ENCODE assay signal across 8 cellular contexts in genomic region chr14:55581011-55581806, GRCh38. TPM values are rescaled to one million over a fixed set of nuclear protein-coding genes. Genes with fewer than 3 reads are reported as not detected.
DNase-seq lines count a peak whose midpoint lies in the region; ATAC-seq and TF ChIP-seq lines count a peak whose summit lies in the region.

No MANE protein-coding gene starts in this region.

- peaks cover 41% of the 10 kb centered on the region for H3K4me1 Mint-ChIP-seq in activated CD4-positive, alpha-beta T cell treated with anti-CD3 and anti-CD28 coated beads, Interleukin-2, amount 10 ng/mL, durations not matched to agents 7 days and 5 days

- peak overlapping the region; percentile 85 for H3K27ac Mint-ChIP-seq in activated CD4-positive, alpha-beta T cell treated with anti-CD3 and anti-CD28 coated beads, Interleukin-2, amount 10 ng/mL, durations not matched to agents 7 days and 5 days

- CTCF ChIA-PET in activated CD4-positive, alpha-beta T cell treated with anti-CD3 and anti-CD28 coated beads, Interleukin-2, amount 10 ng/mL, durations not matched to agents 7 days and 5 days (lab: Charles Lee): interaction anchor here (0.6 to 1.8 kb wide), 4 partner anchors 19 to 1315 kb away, joined by 3 to 4 read pairs (median 3); no protein-coding TSS in a partner anchor

- POLR2A ChIA-PET in activated CD4-positive, alpha-beta T cell treated with anti-CD3 and anti-CD28 coated beads, Interleukin-2, amount 10 ng/mL, durations not matched to agents 7 days and 5 days (lab: Charles Lee): no interaction called here

- no peaks in the 10 kb centered on the region for H3K9me3 ChIP-seq in duodenal mucosa (ENCODE audit: control insufficient read depth in 1 of 2, low read length in 2 of 2)
- H3K9me3 ChIP-seq in lung (ENCODE audit: control insufficient read depth in 2 of 2, insufficient read depth in 1 of 2, low read length in 1 of 2): no peaks in the 10 kb centered on the region

- H3K4me3 ChIP-seq in LNCaP clone FGC (ENCODE audit: low read depth, low read length) (peak overlapping the region; percentile 72), duodenal mucosa (ENCODE audit: low read depth in 1 of 2, low read length in 2 of 2) (peak overlapping the region; percentile 78 to 82), lung (peak overlapping the region; percentile 99)

- H3K4me1 ChIP-seq in duodenal mucosa (ENCODE audit: control insufficient read depth in 1 of 2, insufficient read depth in 2 of 2, low read length in 2 of 2) (peaks cover 42% of the 10 kb centered on the region in 2 donors), lung (ENCODE audit: control insufficient read depth in 2 of 2, insufficient read depth in 2 of 2, low read length in 2 of 2) (peaks cover 3 to 25% of the 10 kb centered on the region in 2 donors)

- no peaks in the 10 kb centered on the region for H3K36me3 Mint-ChIP-seq in activated CD4-positive, alpha-beta T cell treated with anti-CD3 and anti-CD28 coated beads, Interleukin-2, amount 10 ng/mL, durations not matched to agents 7 days and 5 days (ENCODE audit: low read depth)

- peak overlapping the region; percentile 67 to 73 for H3K9ac ChIP-seq in duodenal mucosa (ENCODE audit: low read depth in 1 of 2, low read length in 2 of 2)

- H3K27ac ChIP-seq in duodenal mucosa (ENCODE audit: low read depth, low read length): peak overlapping the region; percentile 54
- H3K27ac ChIP-seq in lung (ENCODE audit: low read depth in 1 of 2, low read length in 1 of 2): peak overlapping the region; percentile 97 to 99

- H3K36me3 ChIP-seq in duodenal mucosa (ENCODE audit: control insufficient read depth in 1 of 2, insufficient read depth in 2 of 2, low read length in 2 of 2): no peaks in the 10 kb centered on the region
- H3K36me3 ChIP-seq in lung (ENCODE audit: control insufficient read depth in 2 of 2, insufficient read depth in 2 of 2, low read length in 2 of 2): no peaks in the 10 kb centered on the region

- H3K27me3 ChIP-seq in duodenal mucosa (ENCODE audit: control insufficient read depth in 1 of 2, insufficient read depth in 2 of 2, low read length in 2 of 2) (no peaks in the 10 kb centered on the region), lung (ENCODE audit: control insufficient read depth, insufficient read depth) (no peaks in the 10 kb centered on the region)

- ATAC-seq in GM18867 (IDR thresholded peaks at IDR 0.05; ENCODE audit: unreplicated experiment): peak; percentile 18
- ATAC-seq in lung (ENCODE audit: insufficient read depth, low FRiP score): peak; percentile 7

- H3K27me3 Mint-ChIP-seq in activated CD4-positive, alpha-beta T cell treated with anti-CD3 and anti-CD28 coated beads, Interleukin-2, amount 10 ng/mL, durations not matched to agents 7 days and 5 days: no peaks in the 10 kb centered on the region

- TF ChIP-seq CTCF in LNCaP clone FGC (IDR thresholded peaks at IDR 0.05; ENCODE audit: control insufficient read depth, extremely low read depth, insufficient read depth): no peak
- no peak for TF ChIP-seq CTCF in lung (IDR thresholded peaks at IDR 0.05; ENCODE audit: control extremely low read depth, extremely low read depth)

- peak overlapping the region; percentile 84 for H3K4me3 Mint-ChIP-seq in activated CD4-positive, alpha-beta T cell treated with anti-CD3 and anti-CD28 coated beads, Interleukin-2, amount 10 ng/mL, durations not matched to agents 7 days and 5 days

- in situ Hi-C loops in ACHN (cut with HindIII; ENCODE audit: low pct_ligation_motif_present, low pct_unique_long_range_greater_than_20kb, low sequenced_read_pairs): no loop called here

- DNase-seq in ACHN (peak; percentile 52), LNCaP clone FGC (ENCODE audit: low read depth) (no peak), lung (ENCODE audit: low spot score) (peak; percentile 34), NCI-H1930 (lab: John Stamatoyannopoulos, UW) (no peak)
- DNase-seq in activated CD4-positive, alpha-beta T cell treated with anti-CD3 and anti-CD28 coated beads, Interleukin-2, amount 10 ng/mL, durations not matched to agents 7 days and 5 days: peak; percentile 42
- peak in 2 of 3 donors; percentile 13 to 33 for DNase-seq in stimulated activated CD4-positive, alpha-beta T cell treated with anti-CD3 and anti-CD28 coated beads, TNF-alpha, amount 100 ng/mL, for 48 hours (ENCODE audit: low read depth in 3 of 3)

- no peaks in the 10 kb centered on the region for H3K9me3 Mint-ChIP-seq in activated CD4-positive, alpha-beta T cell treated with anti-CD3 and anti-CD28 coated beads, Interleukin-2, amount 10 ng/mL, durations not matched to agents 7 days and 5 days

- WGBS in lung, 2 donors: 4 to 5% methylated on average over 27 of the region's 27 CpGs

RNA-seq across cellular contexts. Expression of gene KTN1, which starts 1.2 kb away (rescaled TPM):
- total RNA-seq in activated CD4-positive, alpha-beta T cell treated with anti-CD3 and anti-CD28 coated beads, Interleukin-2, amount 10 ng/mL, durations not matched to agents 7 days and 5 days: 10 to 100 TPM; 85.8 to 93.3 TPM
- total RNA-seq in lung: 100 to 1,000 TPM in 1 of 2 donors, 10 to 100 TPM in 1; 92.1 to 152 TPM
- 10 to 100 TPM; 57.1 to 68.9 TPM for polyA plus RNA-seq in lung

Comparison
In these comparisons a context has a peak if more than half of its experiments do, and no peak if none do; other contexts are left out.
1. DNase-seq: peak in ACHN (single experiment), activated CD4-positive, alpha-beta T cell treated with anti-CD3 and anti-CD28 coated beads, Interleukin-2, amount 10 ng/mL, durations not matched to agents 7 days and 5 days (single experiment), lung (single experiment) and stimulated activated CD4-positive, alpha-beta T cell treated with anti-CD3 and anti-CD28 coated beads, TNF-alpha, amount 100 ng/mL, for 48 hours (2 of 3); none in LNCaP clone FGC (single experiment) and NCI-H1930 (0 of 2).
2. Peak in every context shown above with its lines, with median percentiles within 50 percentile points of each other: H3K4me3 ChIP-seq.